Comparison of ENCODE assay signal across 1 cellular context in genomic region chr20:53718142-53718481, GRCh38.
TF ChIP-seq lines count a peak whose summit lies in the region.

No MANE protein-coding gene starts in this region.

TF ChIP-seq in WTC11, 78 proteins besides CTCF, POLR2A, EP300 and RAD21 (continued from another document):
- TF ChIP-seq PREB (CRISPR knock-in tag; IDR thresholded peaks at IDR 0.05; ENCODE audit: borderline replicate concordance) (no peak), ATF3 (CRISPR knock-in tag; conservative IDR thresholded peaks at IDR 0.05) (no peak), SMAD4 (CRISPR knock-in tag; IDR thresholded peaks at IDR 0.05) (no peak), HMGA2 (CRISPR knock-in tag; IDR thresholded peaks at IDR 0.05) (no peak), MXD4 (CRISPR knock-in tag; IDR thresholded peaks at IDR 0.05; ENCODE audit: borderline replicate concordance) (no peak)
TF ChIP-seq in WTC11: peak in this region for 0.
